18 cellular contexts compared by ENCODE assay signal in genomic region chr4:56648245-56649151, GRCh38. TPM values are rescaled to one million over a fixed set of nuclear protein-coding genes. Genes with fewer than 3 reads are reported as not detected.
DNase-seq lines count a peak whose midpoint lies in the region; ATAC-seq, FAIRE-seq and TF ChIP-seq lines count a peak whose summit lies in the region.
"Had no signal": no experiment of that assay in that cellular context is flagged by ENCODE, and none has a peak within 500 bp of the region (broad histone marks: within the 10 kb centered on the region; RNA-seq: fewer than 3 reads in every experiment).

No MANE protein-coding gene starts in this region.

- 6% methylated on average over 5 of the region's 5 CpGs for WGBS in K562 (ENCODE audit: insufficient coverage, low coverage, missing lambda C conversion rate)

- no peak for ATAC-seq in K562
- ATAC-seq in natural killer cell treated with Interleukin-12 subunit alpha and Interleukin-12 subunit beta and Interleukin-15 and Interleukin-18, amount 100 ng/mL, for 72 hours = peak; percentile 67 to 81
- ATAC-seq: A549 had no signal

- H3K4me3 ChIP-seq in K562 = no peak overlapping the region
- H3K4me3 ChIP-seq: A549 had no signal

- intact Hi-C loops in K562 (cut with micrococcal nuclease) = no loop called here

- no peaks in the 10 kb centered on the region for H3K4me1 ChIP-seq in K562 (replicated peaks in 1 of 2; ENCODE audit: control insufficient read depth in 2 of 2, insufficient read depth in 2 of 2, low read length in 2 of 2)
- H3K4me1 ChIP-seq: A549 had no signal

- POLR2A ChIA-PET in K562 (lab: Yijun Ruan, JAX) (interaction anchor here (0.7 to 1.7 kb wide), 2 partner anchors 10 to 127 kb away, joined by 3 to 4 read pairs; no protein-coding TSS in a partner anchor), GM10248 (lab: Yijun Ruan, JAX) (no interaction called here)

- in situ Hi-C loops in K562 (cut with MboI) = no loop called here

- CTCF ChIA-PET in K562 (lab: Yijun Ruan, JAX; ENCODE audit: low intra/inter-chr PET ratio) (no interaction called here), GM10248 (lab: Yijun Ruan, JAX) (interaction anchor here (1.5 to 5.0 kb wide), 5 partner anchors 9 to 188 kb away, joined by 4 to 27 read pairs (median 9); no protein-coding TSS in a partner anchor)

- H3K4me2 ChIP-seq in K562 (ENCODE audit: insufficient read depth, low read length) = no peak overlapping the region
- H3K4me2 ChIP-seq: A549 had no signal

- H3K9ac ChIP-seq in K562 (ENCODE audit: insufficient read depth in 1 of 2, low read depth in 2 of 2, low read length in 2 of 2) = no peak overlapping the region

- H3K9me1 ChIP-seq in K562 (ENCODE audit: control insufficient read depth, insufficient read depth, low read length) = no peaks in the 10 kb centered on the region

- peak; percentile 15 for DNase-seq in NK-92 treated with Interleukin-12 subunit alpha and Interleukin-12 subunit beta, amount 100 ng/mL, for 24 hours (lab: John Stamatoyannopoulos, UW)
- DNase-seq in NK-92 (lab: John Stamatoyannopoulos, UW; ENCODE audit: unreplicated experiment) (no peak), SIG-M5 (lab: John Stamatoyannopoulos, UW) (peak; percentile 1), K562 (ENCODE audit: extremely low read depth in 1 of 4, low spot score in 3 of 4) (no peak), GM03348 (ENCODE audit: low spot score) (no peak), GM10248 (ENCODE audit: extremely low spot score) (no peak), NCI-H2081 (lab: John Stamatoyannopoulos, UW) (no peak)
- peak; percentile 78 for DNase-seq in natural killer cell treated with Interleukin-12 subunit alpha and Interleukin-12 subunit beta and Interleukin-15 and Interleukin-18, amount 100 ng/mL, for 72 hours (ENCODE audit: low spot score)
- DNase-seq: aorta, IMR-90, NCI-H1417 treated with DMSO at 0.1 percent for 48 hours, NCI-H446 treated with DMSO at 0.1 percent for 48 hours, T-helper 9 cell had no signal

- H3K79me2 ChIP-seq in K562 (ENCODE audit: control insufficient read depth, insufficient read depth, low read length) = no peaks in the 10 kb centered on the region

- peaks cover 67 to 74% of the 10 kb centered on the region in 2 donors for H3K4me1 Mint-ChIP-seq in natural killer cell treated with Interleukin-12 subunit alpha and Interleukin-12 subunit beta and Interleukin-15 and Interleukin-18, amount 100 ng/mL, for 72 hours (ENCODE audit: low read depth in 2 of 2)

- no peak overlapping the region for H2AFZ ChIP-seq in K562 (ENCODE audit: low read depth, low read length)

- H3K4me3 Mint-ChIP-seq in natural killer cell treated with Interleukin-12 subunit alpha and Interleukin-12 subunit beta and Interleukin-15 and Interleukin-18, amount 100 ng/mL, for 72 hours = peak overlapping the region; percentile 89

- H3K27me3 ChIP-seq in K562 (ENCODE audit: control insufficient read depth in 2 of 2, insufficient read depth in 2 of 2, low read length in 2 of 2) = peaks cover 0 to 3% of the 10 kb centered on the region in 2 experiments; a peak in 2 of 5 replicates

- H3K36me3 Mint-ChIP-seq in natural killer cell treated with Interleukin-12 subunit alpha and Interleukin-12 subunit beta and Interleukin-15 and Interleukin-18, amount 100 ng/mL, for 72 hours = peaks cover 36% of the 10 kb centered on the region

- no peak for FAIRE-seq in K562 (lab: Jason Lieb, UNC)
- FAIRE-seq: A549, frontal cortex, G401.6 had no signal

- no peaks in the 10 kb centered on the region for H3K9me3 ChIP-seq in K562 (replicated peaks; ENCODE audit: control insufficient read depth, insufficient read depth, low read depth, low read length)
- H3K9me3 ChIP-seq: A549, neutrophil had no signal

- TF ChIP-seq CTCF in K562 (IDR thresholded peaks at IDR 0.05 in 2 of 3, conservative IDR thresholded peaks at IDR 0.05 in 1 of 3; ENCODE audit: insufficient read depth in 2 of 3, low read depth in 1 of 3, low read length in 3 of 3) = no peak
- TF ChIP-seq CTCF in GM10248 (IDR thresholded peaks at IDR 0.05; ENCODE audit: control extremely low read depth, extremely low read depth, low read depth, missing control alignments) = no peak

- TF ChIP-seq POLR2A in K562 (conservative IDR thresholded peaks at IDR 0.05) = no peak

- TF ChIP-seq RAD21 in K562 (CRISPR knock-in tag; conservative IDR thresholded peaks at IDR 0.05 in 1 of 2, IDR thresholded peaks at IDR 0.05 in 1 of 2) = no peak

- no peak overlapping the region for H3K27ac ChIP-seq in K562 (ENCODE audit: extremely low read depth, low read depth, low read length)
- H3K27ac ChIP-seq: A549, neutrophil had no signal

- peak overlapping the region; percentile 99 to 100 for H3K27ac Mint-ChIP-seq in natural killer cell treated with Interleukin-12 subunit alpha and Interleukin-12 subunit beta and Interleukin-15 and Interleukin-18, amount 100 ng/mL, for 72 hours

- H3K9me3 Mint-ChIP-seq in natural killer cell treated with Interleukin-12 subunit alpha and Interleukin-12 subunit beta and Interleukin-15 and Interleukin-18, amount 100 ng/mL, for 72 hours = peaks cover 8% of the 10 kb centered on the region

- no TSS peak for BruUV-seq in K562 (replicated peaks; lab: Mats Ljungman, UMichigan)

- no peaks in the 10 kb centered on the region for H3K27me3 Mint-ChIP-seq in natural killer cell treated with Interleukin-12 subunit alpha and Interleukin-12 subunit beta and Interleukin-15 and Interleukin-18, amount 100 ng/mL, for 72 hours

- H3K36me3 ChIP-seq in K562 (ENCODE audit: control insufficient read depth, insufficient read depth, low read length) = no peaks in the 10 kb centered on the region
- H3K36me3 ChIP-seq: neutrophil had no signal

- no peaks in the 10 kb centered on the region for H4K20me1 ChIP-seq in K562 (replicated peaks; ENCODE audit: control insufficient read depth, insufficient read depth, low read length)

- no peak for TF ChIP-seq EP300 in K562 (IDR thresholded peaks at IDR 0.05; ENCODE audit: low read length)

TF ChIP-seq in K562, 482 proteins besides CTCF, POLR2A, EP300 and RAD21:
- TF ChIP-seq RBM25 (IDR thresholded peaks at IDR 0.05; ENCODE audit: low read depth, low read length, severe bottlenecking) = peak; percentile 86
- TF ChIP-seq ZFP1 (CRISPR knock-in tag; IDR thresholded peaks at IDR 0.05) = no peak

RNA-seq across cellular contexts. Expression of gene HOPX, which starts 32.6 kb away (rescaled TPM):
- total RNA-seq in K562 (2011; cell fraction: chromatin; rRNA removed; ENCODE audit: low replicate concordance) = not detected in 2 replicates
- not detected in 2 replicates for total RNA-seq in K562 (2011; cell fraction: nucleolus; rRNA removed)
- total RNA-seq in K562 (2011; cell fraction: nucleoplasm; rRNA removed) = not detected in 2 replicates
- total RNA-seq in K562 (2014; rRNA removed) = not detected in 2 replicates
- total RNA-seq in K562 (2014; rRNA removed; fragmentation: Illumina TruSeq; extraction: Trizol) = not detected in 2 replicates
- not detected in 2 replicates for total RNA-seq in K562 (2015; rRNA removed; fragmentation: Illumina TruSeq; extraction: Trizol)
- 0.24 and 0.27 TPM in 2 replicates for total RNA-seq in K562 (2021)
- polyA plus RNA-seq in K562 (2011; rRNA removed) = not detected in 2 replicates
- polyA plus RNA-seq in K562 (2011; cell fraction: cytosol; rRNA removed) = not detected in 2 replicates
- not detected in 2 replicates for polyA plus RNA-seq in K562 (2011; cell fraction: nucleus; rRNA removed)
- not detected in 2 replicates for polyA plus RNA-seq in K562 (2012)
- not detected in 2 replicates for polyA plus RNA-seq in K562 (2014; fragmentation: Illumina TruSeq; extraction: Trizol)
- not detected for polyA plus RNA-seq in K562 (2014; fragmentation: Nextera tagmentation; extraction: Ambion mirVana)
- polyA plus RNA-seq in K562 (2014; rRNA removed) = not detected in 2 replicates
- polyA minus RNA-seq in K562 (2011; rRNA and poly(A)+ RNA removed) = not detected in 2 replicates
- polyA minus RNA-seq in K562 (2011; cell fraction: cytosol; rRNA and poly(A)+ RNA removed) = not detected in 2 replicates
- polyA minus RNA-seq in K562 (2011; cell fraction: nucleus; rRNA and poly(A)+ RNA removed) = not detected in 2 replicates
- total RNA-seq in natural killer cell treated with Interleukin-12 subunit alpha and Interleukin-12 subunit beta and Interleukin-15 and Interleukin-18, amount 100 ng/mL, for 72 hours = 100 to 1,000 TPM; 100 to 281 TPM
- total RNA-seq: RPMI7951 had no signal
- polyA plus RNA-seq: A549 had no signal

Comparison
In these comparisons a context has a peak if more than half of its experiments do, and no peak if none do; other contexts are left out.
1. DNase-seq: peak in NK-92 treated with Interleukin-12 subunit alpha and Interleukin-12 subunit beta, amount 100 ng/mL, for 24 hours (single experiment), SIG-M5 (single experiment) and natural killer cell treated with Interleukin-12 subunit alpha and Interleukin-12 subunit beta and Interleukin-15 and Interleukin-18, amount 100 ng/mL, for 72 hours (single experiment); none in NK-92 (single experiment), K562 (0 of 4), GM03348 (single experiment), GM10248 (single experiment) and NCI-H2081 (0 of 2).
2. RNA of gene HOPX, which starts 32.6 kb away (total RNA-seq): 100 to 281 TPM in natural killer cell treated with Interleukin-12 subunit alpha and Interleukin-12 subunit beta and Interleukin-15 and Interleukin-18, amount 100 ng/mL, for 72 hours; 0.24 to 0.27 TPM in K562; every median in the first group is over 10 times any median in the second.